Comparison of ENCODE assay signal across 8 cellular contexts in the genomic region with DNA sequence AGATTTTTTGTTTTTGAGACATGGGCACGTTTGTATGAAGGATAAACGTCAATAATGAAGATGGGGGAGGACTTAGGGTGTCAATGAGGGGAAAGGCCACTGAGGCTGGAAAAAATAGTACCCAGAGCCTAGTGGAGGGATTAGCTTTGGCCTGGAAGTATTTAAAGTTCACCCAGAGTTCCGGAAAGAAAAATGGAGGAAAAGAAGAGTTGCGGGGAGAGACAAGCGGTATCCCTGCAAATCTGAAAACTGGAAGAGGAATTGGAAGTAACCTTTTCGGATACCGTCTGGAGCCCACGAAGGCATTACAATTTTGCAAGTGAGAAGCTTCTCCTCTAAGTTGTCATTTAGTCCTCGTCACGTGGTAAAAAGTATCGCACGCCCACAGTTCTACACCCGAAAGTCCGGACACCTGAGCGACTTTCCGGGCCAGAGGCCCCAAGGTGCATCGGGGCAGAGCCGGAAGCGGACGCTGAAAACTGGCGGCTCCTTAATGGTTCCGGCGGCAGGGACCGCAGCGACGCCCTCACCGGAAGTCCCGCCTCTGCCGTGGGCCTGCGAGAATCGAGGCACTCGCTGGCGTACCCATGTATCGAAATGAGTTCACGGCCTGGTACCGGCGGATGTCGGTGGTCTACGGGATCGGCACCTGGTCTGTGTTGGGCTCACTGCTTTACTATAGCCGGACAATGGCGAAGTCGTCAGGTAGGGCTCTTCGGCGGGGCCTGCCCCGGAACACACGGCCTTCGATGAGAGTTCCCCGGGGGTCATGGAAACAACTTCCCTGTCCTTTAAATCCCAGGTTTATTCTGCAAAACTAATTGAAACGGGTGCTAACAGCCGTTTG. TPM values are rescaled to one million over a fixed set of nuclear protein-coding genes. Genes with fewer than 3 reads are reported as not detected.
DNase-seq lines count a peak whose midpoint lies in the region; ATAC-seq lines count a peak whose summit lies in the region.

A gene with protein sequence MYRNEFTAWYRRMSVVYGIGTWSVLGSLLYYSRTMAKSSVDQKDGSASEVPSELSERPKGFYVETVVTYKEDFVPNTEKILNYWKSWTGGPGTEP (plus strand): TSS at position 541 of the 847 bp plus-strand sequence. CDS start 47 bp downstream, at position 588.

- peak within 1 kb of the TSS; percentile 82 for H3K4me3 ChIP-seq in CD8-positive, alpha-beta memory T cell (ENCODE audit: low read length)
- H3K4me3 ChIP-seq in effector memory CD4-positive, alpha-beta T cell (ENCODE audit: insufficient read depth, low read depth, low read length, poor library complexity, severe bottlenecking): peak within 1 kb of the TSS; percentile 74

- H3K9me3 ChIP-seq in CD8-positive, alpha-beta memory T cell (ENCODE audit: low read length): no peaks in the 10 kb centered on the region
- no peaks in the 10 kb centered on the region for H3K9me3 ChIP-seq in effector memory CD4-positive, alpha-beta T cell (ENCODE audit: control insufficient read depth, low read length)

- H3K4me1 ChIP-seq in CD8-positive, alpha-beta memory T cell (ENCODE audit: insufficient read depth, low read length): peaks cover 15% of the 10 kb centered on the region
- H3K4me1 ChIP-seq in effector memory CD4-positive, alpha-beta T cell (ENCODE audit: control insufficient read depth, insufficient read depth, low read length, poor library complexity, severe bottlenecking): peaks cover 11% of the 10 kb centered on the region

- H3K36me3 Mint-ChIP-seq in CD8-positive, alpha-beta memory T cell: peaks cover 3 to 44% (median 14%) of the 10 kb centered on the region in 3 donors

- peak within 1 kb of the TSS; percentile 91 to 97 (median 96) for H3K4me3 Mint-ChIP-seq in CD8-positive, alpha-beta memory T cell

- peak within 1 kb of the TSS; percentile 88 to 100 (median 99) for H3K27ac Mint-ChIP-seq in CD8-positive, alpha-beta memory T cell

- no peaks in the 10 kb centered on the region for H3K9me3 Mint-ChIP-seq in CD8-positive, alpha-beta memory T cell

- peaks cover 6% of the 10 kb centered on the region for H3K36me3 ChIP-seq in CD8-positive, alpha-beta memory T cell (ENCODE audit: insufficient read depth, low read length)
- peaks cover 23% of the 10 kb centered on the region for H3K36me3 ChIP-seq in effector memory CD4-positive, alpha-beta T cell (ENCODE audit: control insufficient read depth, insufficient read depth, low read length)

- no peaks in the 10 kb centered on the region for H3K27me3 Mint-ChIP-seq in CD8-positive, alpha-beta memory T cell

- peaks cover 17 to 25% (median 22%) of the 10 kb centered on the region in 3 donors for H3K4me1 Mint-ChIP-seq in CD8-positive, alpha-beta memory T cell

- no peaks in the 10 kb centered on the region for H3K27me3 ChIP-seq in CD8-positive, alpha-beta memory T cell (ENCODE audit: insufficient read depth, low read length, poor library complexity, severe bottlenecking)
- no peaks in the 10 kb centered on the region for H3K27me3 ChIP-seq in effector memory CD4-positive, alpha-beta T cell (replicated peaks; ENCODE audit: control insufficient read depth, insufficient read depth, low read length, poor library complexity, severe bottlenecking)

- CTCF ChIA-PET in CD8-positive, alpha-beta memory T cell (lab: Charles Lee): interaction anchor here (0.9 to 2.1 kb wide), 3 partner anchors 22 to 997 kb away, joined by 3 to 5 read pairs (median 3); partner anchors contain the start of genes DSTN and SEC23B

- DNase-seq in CD8-positive, alpha-beta memory T cell: peak; percentile 88 to 95 (median 90)
- DNase-seq in HS-5 (ENCODE audit: low read depth): peak; percentile 52
- peak; percentile 88 for DNase-seq in NK-92 treated with Interleukin-12 subunit alpha and Interleukin-12 subunit beta, amount 100 ng/mL, for 24 hours (lab: John Stamatoyannopoulos, UW)
- peak; percentile 96 for DNase-seq in activated CD8-positive, alpha-beta memory T cell treated with anti-CD3 and anti-CD28 coated beads for 24 hours
- DNase-seq in effector memory CD4-positive, alpha-beta T cell: peak; percentile 83 to 87 (median 83)
- peak; percentile 93 for DNase-seq in medulla oblongata (ENCODE audit: extremely low spot score)
- DNase-seq in stimulated activated CD8-positive, alpha-beta memory T cell treated with anti-CD3 and anti-CD28 coated beads, Interleukin-12 subunit alpha, Interleukin-12 subunit beta, amount 100 ng/mL, for 1 hour (ENCODE audit: low read depth): peak; percentile 89

- H3K27ac ChIP-seq in CD8-positive, alpha-beta memory T cell (ENCODE audit: low read depth, low read length): peak within 1 kb of the TSS; percentile 81
- H3K27ac ChIP-seq in effector memory CD4-positive, alpha-beta T cell (ENCODE audit: insufficient read depth, low read length, poor library complexity, severe bottlenecking): peak within 1 kb of the TSS; percentile 88

- ATAC-seq in GM19468 (IDR thresholded peaks at IDR 0.05; ENCODE audit: extremely low read depth, unreplicated experiment): peak; percentile 98

- POLR2A ChIA-PET in CD8-positive, alpha-beta memory T cell (lab: Charles Lee): interaction anchor here (0.8 kb wide), 1 partner anchor 227 kb away, joined by 3 read pairs; no protein-coding TSS in a partner anchor

RNA-seq across cellular contexts. Expression of the gene that starts here (rescaled TPM):
- total RNA-seq in CD8-positive, alpha-beta memory T cell: 10 to 100 TPM; 45.2 to 47.1 TPM
- 187 TPM for polyA plus RNA-seq in CD8-positive, alpha-beta memory T cell

Comparison
In these comparisons a context has a peak if more than half of its experiments do, and no peak if none do; other contexts are left out.
1. Peak in every context shown above with its lines: DNase-seq, ATAC-seq, H3K4me3 ChIP-seq and H3K27ac ChIP-seq.